ENCODE assay signal across 1 cellular context in the genomic region with DNA sequence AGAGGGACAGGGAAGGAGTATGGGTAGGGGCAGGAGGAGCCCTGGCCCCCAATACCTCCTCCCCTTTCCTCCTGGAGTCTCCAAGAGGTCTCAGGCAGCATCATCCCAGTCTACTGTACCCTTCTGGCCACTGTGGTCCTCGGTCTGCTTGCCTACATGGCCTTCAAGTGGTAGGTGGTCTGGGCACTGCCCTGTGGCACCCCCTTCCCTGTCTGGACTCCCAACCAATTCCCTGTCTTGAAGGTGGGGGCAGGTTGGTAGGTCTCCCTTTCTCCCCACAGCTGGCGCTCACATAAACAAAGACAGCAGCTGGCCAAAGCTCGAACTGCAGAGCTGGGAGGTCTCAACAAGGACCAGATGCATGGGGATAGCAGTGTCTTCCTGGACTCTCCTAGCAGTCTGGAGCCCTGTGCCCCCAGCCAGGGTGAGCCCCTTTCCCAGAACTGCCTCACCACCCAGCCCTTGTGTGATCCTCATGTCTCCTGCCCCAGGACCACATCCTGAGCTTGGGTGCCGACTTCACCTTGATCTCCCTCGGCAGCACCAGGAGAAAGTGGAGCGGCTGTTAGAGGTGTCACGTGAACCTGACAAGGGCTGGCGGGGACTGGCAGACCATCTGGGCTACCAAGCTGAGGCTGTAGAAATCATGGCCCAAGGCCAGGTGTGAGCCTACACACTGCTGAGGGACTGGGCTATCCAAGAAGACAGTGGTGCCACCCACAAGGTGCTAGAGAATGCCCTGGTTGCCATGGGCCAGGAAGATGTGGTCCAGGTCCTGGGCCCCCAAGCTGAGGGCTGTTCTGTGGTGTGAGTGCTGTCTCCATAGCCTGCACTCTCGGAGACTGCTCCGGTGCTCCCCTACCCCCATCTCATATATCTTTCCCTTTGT.
TF ChIP-seq lines count a peak whose summit lies in the region.

No MANE protein-coding gene starts in this region.

TF ChIP-seq in HepG2, 621 proteins besides CTCF, POLR2A, EP300 and RAD21:
- TF ChIP-seq, protein P1, sequence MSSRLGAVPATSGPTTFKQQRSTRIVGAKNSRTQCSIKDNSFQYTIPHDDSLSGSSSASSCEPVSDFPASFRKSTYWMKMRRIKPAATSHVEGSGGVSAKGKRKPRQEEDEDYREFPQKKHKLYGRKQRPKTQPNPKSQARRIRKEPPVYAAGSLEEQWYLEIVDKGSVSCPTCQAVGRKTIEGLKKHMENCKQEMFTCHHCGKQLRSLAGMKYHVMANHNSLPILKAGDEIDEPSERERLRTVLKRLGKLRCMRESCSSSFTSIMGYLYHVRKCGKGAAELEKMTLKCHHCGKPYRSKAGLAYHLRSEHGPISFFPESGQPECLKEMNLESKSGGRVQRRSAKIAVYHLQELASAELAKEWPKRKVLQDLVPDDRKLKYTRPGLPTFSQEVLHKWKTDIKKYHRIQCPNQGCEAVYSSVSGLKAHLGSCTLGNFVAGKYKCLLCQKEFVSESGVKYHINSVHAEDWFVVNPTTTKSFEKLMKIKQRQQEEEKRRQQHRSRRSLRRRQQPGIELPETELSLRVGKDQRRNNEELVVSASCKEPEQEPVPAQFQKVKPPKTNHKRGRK (CRISPR knock-in tag; IDR thresholded peaks at IDR 0.05) = no peak
- TF ChIP-seq ZBTB3 (CRISPR knock-in tag; IDR thresholded peaks at IDR 0.05; ENCODE audit: borderline replicate concordance, low read depth) (no peak), ZNF253 (CRISPR knock-in tag; IDR thresholded peaks at IDR 0.05; ENCODE audit: borderline replicate concordance) (no peak), AGO2 (optimal IDR thresholded peaks at IDR 0.05; ENCODE audit: low read depth, low read length) (peak; percentile 54), RBM22 (optimal IDR thresholded peaks at IDR 0.05; ENCODE audit: low read length) (peak; percentile 44), NCOR1 (IDR thresholded peaks at IDR 0.05; ENCODE audit: borderline replicate concordance, low read length) (no peak), HNF4A (CRISPR knock-in tag; IDR thresholded peaks at IDR 0.05) (no peak), ZNF782 (CRISPR knock-in tag; IDR thresholded peaks at IDR 0.05; ENCODE audit: borderline replicate concordance) (no peak), NONO (IDR thresholded peaks at IDR 0.05) (no peak), NONO (CRISPR knock-in tag; conservative IDR thresholded peaks at IDR 0.05) (no peak), ZNF296 (CRISPR knock-in tag; conservative IDR thresholded peaks at IDR 0.05) (no peak), ZZZ3 (CRISPR knock-in tag; IDR thresholded peaks at IDR 0.05; ENCODE audit: borderline replicate concordance) (no peak)
- TF ChIP-seq, protein P2, sequence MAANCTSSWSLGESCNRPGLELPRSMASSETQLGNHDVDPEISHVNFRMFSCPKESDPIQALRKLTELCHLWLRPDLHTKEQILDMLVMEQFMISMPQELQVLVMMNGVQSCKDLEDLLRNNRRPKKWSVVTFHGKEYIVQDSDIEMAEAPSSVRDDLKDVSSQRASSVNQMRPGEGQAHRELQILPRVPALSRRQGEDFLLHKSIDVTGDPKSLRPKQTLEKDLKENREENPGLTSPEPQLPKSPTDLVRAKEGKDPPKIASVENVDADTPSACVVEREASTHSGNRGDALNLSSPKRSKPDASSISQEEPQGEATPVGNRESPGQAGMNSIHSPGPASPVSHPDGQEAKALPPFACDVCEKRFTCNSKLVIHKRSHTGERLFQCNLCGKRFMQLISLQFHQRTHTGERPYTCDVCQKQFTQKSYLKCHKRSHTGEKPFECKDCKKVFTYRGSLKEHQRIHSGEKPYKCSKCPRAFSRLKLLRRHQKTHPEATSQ (CRISPR knock-in tag; IDR thresholded peaks at IDR 0.05; ENCODE audit: borderline replicate concordance) = no peak
